In the genomic region with DNA sequence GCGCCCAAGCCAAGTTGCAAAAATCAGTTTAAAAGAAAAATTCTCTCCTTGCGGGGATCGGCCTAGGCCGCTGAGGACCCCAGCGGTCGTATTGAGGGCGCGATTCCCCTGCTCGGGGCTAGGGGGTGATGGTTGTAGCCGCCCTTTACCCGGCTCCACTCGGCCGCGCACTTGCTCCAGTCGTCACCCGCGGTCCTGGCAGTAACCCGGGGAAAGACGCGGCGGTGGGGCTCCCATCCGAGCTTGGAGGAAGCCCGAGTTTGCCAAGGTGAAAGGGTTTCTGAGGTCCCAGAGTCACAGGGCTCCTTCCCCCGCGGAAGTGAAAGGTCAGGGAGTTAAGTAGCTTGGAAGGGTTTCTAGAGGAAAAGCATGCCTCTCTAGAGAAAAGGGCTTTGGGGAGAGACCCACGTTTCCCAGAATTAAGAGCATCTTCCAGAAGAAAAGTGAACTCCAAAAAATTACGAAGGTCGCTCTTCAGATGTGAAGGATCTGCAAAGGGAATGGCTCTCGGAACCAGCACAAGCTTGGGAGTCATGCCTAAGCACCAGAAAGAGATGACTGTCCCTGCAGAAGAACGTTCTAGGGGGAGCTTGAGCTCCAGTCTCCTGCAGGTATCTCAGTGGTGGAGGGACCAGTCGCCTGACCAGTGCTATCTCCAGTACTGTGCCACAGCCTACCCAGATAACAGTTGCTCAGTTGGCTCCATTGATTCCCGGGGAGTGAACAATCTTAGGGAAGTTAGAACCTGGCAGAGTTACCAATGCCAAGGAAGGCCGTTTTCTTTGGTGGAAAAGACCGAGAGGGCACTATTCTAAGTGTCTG, we compare ENCODE assay signal across 8 cellular contexts. TPM values are rescaled to one million over a fixed set of nuclear protein-coding genes. Genes with fewer than 3 reads are reported as not detected.
DNase-seq lines count a peak whose midpoint lies in the region; ATAC-seq and TF ChIP-seq lines count a peak whose summit lies in the region.

No MANE protein-coding gene starts in this region.

- POLR2A ChIA-PET in BJ (lab: Charles Lee), result no interaction called here

- peaks cover 17% of the 10 kb centered on the region for H3K4me1 Mint-ChIP-seq in T-helper 2 cell treated with Interferon-gamma antibody and Interleukin-4, amounts not matched to agents 5 μg/mL and 100 μg/mL, for 36 hours (ENCODE audit: low read depth)

- ATAC-seq in GM19324 (IDR thresholded peaks at IDR 0.05; ENCODE audit: low FRiP score, unreplicated experiment) (peak; percentile 9), HG03460 (IDR thresholded peaks at IDR 0.05; ENCODE audit: unreplicated experiment) (peak; percentile 6)

- peak overlapping the region; percentile 98 for H3K27ac Mint-ChIP-seq in T-helper 2 cell treated with Interferon-gamma antibody and Interleukin-4, amounts not matched to agents 5 μg/mL and 100 μg/mL, for 36 hours

- peak; percentile 22; the same call in 1 of the 2 replicates for TF ChIP-seq CTCF in BJ (IDR thresholded peaks at IDR 0.05; ENCODE audit: insufficient read depth, low read depth, low read length)

- peak overlapping the region; percentile 94 for H3K4me3 Mint-ChIP-seq in T-helper 2 cell treated with Interferon-gamma antibody and Interleukin-4, amounts not matched to agents 5 μg/mL and 100 μg/mL, for 36 hours

- H3K9me3 Mint-ChIP-seq in T-helper 2 cell treated with Interferon-gamma antibody and Interleukin-4, amounts not matched to agents 5 μg/mL and 100 μg/mL, for 36 hours, result no peaks in the 10 kb centered on the region

- no peak for DNase-seq in BJ (ENCODE audit: low read depth)
- peak; percentile 27 for DNase-seq in T-helper 2 cell treated with Interferon-gamma antibody and Interleukin-4, amounts not matched to agents 5 μg/mL and 100 μg/mL, for 36 hours (ENCODE audit: low spot score)
- peak; percentile 9 for DNase-seq in central memory CD4-positive, alpha-beta T cell
- DNase-seq in stimulated activated CD4-positive, alpha-beta T cell treated with anti-CD3 and anti-CD28 coated beads, Interleukin-2, amount 100 ng/mL, for 4 hours (ENCODE audit: low read depth), result peak; percentile 22
- no peak for DNase-seq in NCI-H1436 (lab: John Stamatoyannopoulos, UW)

- peaks cover 22% of the 10 kb centered on the region for H3K36me3 Mint-ChIP-seq in T-helper 2 cell treated with Interferon-gamma antibody and Interleukin-4, amounts not matched to agents 5 μg/mL and 100 μg/mL, for 36 hours (ENCODE audit: low read depth)

- H3K4me3 ChIP-seq in BJ (ENCODE audit: low read depth, low read length), result peak overlapping the region; percentile 86

- CTCF ChIA-PET in BJ (lab: Yijun Ruan, JAX), result interaction anchor here (0.6 to 2.2 kb wide), 2 partner anchors 29 to 237 kb away, joined by 3 to 5 read pairs; no protein-coding TSS in a partner anchor

- H3K27me3 Mint-ChIP-seq in T-helper 2 cell treated with Interferon-gamma antibody and Interleukin-4, amounts not matched to agents 5 μg/mL and 100 μg/mL, for 36 hours (ENCODE audit: low read depth), result no peaks in the 10 kb centered on the region

- H3K27me3 ChIP-seq in BJ (ENCODE audit: control insufficient read depth, insufficient read depth, low read length) (no peaks in the 10 kb centered on the region), layer of hippocampus (ENCODE audit: control insufficient read depth, insufficient read depth, low read length) (no peaks in the 10 kb centered on the region)

- H3K36me3 ChIP-seq in BJ (ENCODE audit: control insufficient read depth, insufficient read depth, low read length), result no peaks in the 10 kb centered on the region; the same call in none of the 2 replicates

- peak overlapping the region; percentile 97 for H3K27ac ChIP-seq in layer of hippocampus (ENCODE audit: low read depth, low read length)

RNA-seq across cellular contexts. Expression of a gene that starts 0.9 kb away (rescaled TPM):
- 42.8 and 52.8 TPM in 2 replicates for polyA plus RNA-seq in BJ (2011; rRNA removed)
- 12.6 and 22.1 TPM in 2 replicates for polyA minus RNA-seq in BJ (2011; rRNA and poly(A)+ RNA removed)

RNA-seq across cellular contexts. Expression of a gene that starts 36.6 kb away (rescaled TPM):
- polyA plus RNA-seq in BJ (2011; rRNA removed), result 9.0 and 20.0 TPM in 2 replicates
- polyA minus RNA-seq in BJ (2011; rRNA and poly(A)+ RNA removed), result 7.1 and 10.0 TPM in 2 replicates

Comparison
In these comparisons a context has a peak if more than half of its experiments do, and no peak if none do; other contexts are left out.
1. DNase-seq: peak in T-helper 2 cell treated with Interferon-gamma antibody and Interleukin-4, amounts not matched to agents 5 μg/mL and 100 μg/mL, for 36 hours (single experiment), central memory CD4-positive, alpha-beta T cell (single experiment) and stimulated activated CD4-positive, alpha-beta T cell treated with anti-CD3 and anti-CD28 coated beads, Interleukin-2, amount 100 ng/mL, for 4 hours (single experiment); none in BJ (single experiment) and NCI-H1436 (single experiment).